ENCODE assay signal across 8 cellular contexts in the genomic region with DNA sequence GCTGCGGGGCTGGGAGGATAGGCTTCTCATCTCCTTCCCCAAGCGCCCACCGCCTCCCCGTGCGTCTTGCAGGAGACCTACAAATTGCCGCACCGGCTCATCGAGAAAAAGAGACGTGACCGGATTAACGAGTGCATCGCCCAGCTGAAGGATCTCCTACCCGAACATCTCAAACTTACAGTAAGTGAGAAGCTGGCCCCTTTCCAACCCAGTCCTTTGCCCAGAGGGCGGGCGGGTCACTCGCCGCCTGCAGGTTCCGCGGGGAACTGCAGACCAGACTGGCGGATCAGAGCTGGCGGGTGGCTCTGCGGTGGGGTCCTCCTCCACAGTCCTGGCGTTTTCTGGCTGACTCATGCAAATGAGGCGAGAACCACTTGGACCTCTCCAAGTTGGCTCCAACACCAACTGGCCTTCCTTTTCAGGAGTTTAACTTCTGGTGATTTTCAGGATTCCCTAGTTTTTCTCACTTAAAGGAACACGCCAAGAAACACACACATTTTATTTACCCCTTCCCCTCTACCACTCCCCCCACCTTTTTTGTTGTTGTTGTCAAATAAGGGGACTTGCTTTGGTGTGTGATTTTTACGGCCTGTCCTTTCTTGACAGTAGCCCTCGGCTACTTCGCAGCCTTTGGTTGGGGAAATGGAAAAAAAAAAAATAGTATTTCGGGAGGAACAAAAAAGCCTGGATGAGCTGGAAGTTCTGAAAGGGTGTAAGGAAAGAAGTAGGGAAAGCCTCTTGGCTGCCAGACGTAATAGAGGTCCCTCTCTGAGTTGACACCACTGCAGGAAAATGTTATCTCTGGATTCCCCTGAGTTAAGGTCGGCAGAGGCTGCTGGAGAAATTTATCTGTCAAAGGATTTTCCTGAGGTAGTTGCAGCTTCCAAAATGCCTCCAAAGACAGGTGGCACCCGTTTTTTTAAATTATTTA. TPM values are rescaled to one million over a fixed set of nuclear protein-coding genes. Genes with fewer than 3 reads are reported as not detected.
DNase-seq lines count a peak whose midpoint lies in the region; ATAC-seq and TF ChIP-seq lines count a peak whose summit lies in the region.

No MANE protein-coding gene starts in this region.

- peak; percentile 14 for ATAC-seq in HG03342 (IDR thresholded peaks at IDR 0.05; ENCODE audit: unreplicated experiment)

- TF ChIP-seq CTCF in GM12865 (IDR thresholded peaks at IDR 0.05; ENCODE audit: insufficient read depth, low read depth, low read length, missing control alignments), result peak; percentile 98

- H3K4me1 ChIP-seq in NT2/D1 (ENCODE audit: insufficient read depth, insufficient read length), result peaks cover 22% of the 10 kb centered on the region
- peaks cover 8% of the 10 kb centered on the region for H3K4me1 ChIP-seq in endocrine pancreas (ENCODE audit: control insufficient read depth, insufficient read depth, low read length)
- H3K4me1 ChIP-seq in mesodermal cell (ENCODE audit: control insufficient read depth, insufficient read depth, low read length, poor library complexity, severe bottlenecking), result peaks cover 37% of the 10 kb centered on the region

- DNase-seq in GM12865 (ENCODE audit: low read depth), result peak; percentile 91
- no peak for DNase-seq in NT2/D1 (ENCODE audit: low read depth, low spot score)
- DNase-seq in activated CD8-positive, alpha-beta memory T cell treated with anti-CD3 and anti-CD28 coated beads, Interleukin-2, amount 50 U/mL, for 24 hours (ENCODE audit: extremely low read depth), result peak; percentile 75
- peak; percentile 83 for DNase-seq in stimulated activated CD8-positive, alpha-beta memory T cell treated with anti-CD3 and anti-CD28 coated beads, Interleukin-15, amount 100 ng/mL, for 1 hour (ENCODE audit: low read depth)
- no peak for DNase-seq in DMS153 (lab: John Stamatoyannopoulos, UW)

- WGBS in mesodermal cell (ENCODE audit: insufficient coverage in 2 of 2), 2 experiments, result 4 to 5% methylated on average over 18 to 29 of the region's 32 CpGs

- H3K36me3 ChIP-seq in NT2/D1 (ENCODE audit: insufficient read depth, insufficient read length, low read length) (peaks cover 54% of the 10 kb centered on the region), endocrine pancreas (ENCODE audit: control insufficient read depth, insufficient read depth, low read length) (no peaks in the 10 kb centered on the region), mesodermal cell (ENCODE audit: control insufficient read depth, insufficient read depth, low read length) (peaks cover 34% of the 10 kb centered on the region)

- peaks cover 25% of the 10 kb centered on the region for H3K27me3 ChIP-seq in NT2/D1 (ENCODE audit: insufficient read depth, insufficient read length)
- no peaks in the 10 kb centered on the region for H3K27me3 ChIP-seq in endocrine pancreas (ENCODE audit: control insufficient read depth, insufficient read depth, low read length)

- H3K27ac ChIP-seq in mesodermal cell (ENCODE audit: low read depth, low read length, severe bottlenecking), result peak overlapping the region; percentile 83

- peak overlapping the region; percentile 82 for H3K4me3 ChIP-seq in GM12865 (ENCODE audit: low read depth, low read length)
- peak overlapping the region; percentile 95 for H3K4me3 ChIP-seq in NT2/D1 (ENCODE audit: insufficient read length, low read depth)
- peak overlapping the region; percentile 80 for H3K4me3 ChIP-seq in endocrine pancreas (ENCODE audit: control insufficient read depth, insufficient read depth, low read length)
- H3K4me3 ChIP-seq in mesodermal cell (ENCODE audit: extremely low read depth, insufficient read depth, low read length, poor library complexity, severe bottlenecking), result peak overlapping the region; percentile 93

- H3K9ac ChIP-seq in NT2/D1 (ENCODE audit: insufficient read length, low read depth), result peak overlapping the region; percentile 98
- peak overlapping the region; percentile 76 for H3K9ac ChIP-seq in endocrine pancreas (ENCODE audit: control insufficient read depth, insufficient read depth, low read length)

- H3K9me3 ChIP-seq in NT2/D1 (ENCODE audit: insufficient read depth, low read length), result no peaks in the 10 kb centered on the region
- no peaks in the 10 kb centered on the region for H3K9me3 ChIP-seq in endocrine pancreas (ENCODE audit: control insufficient read depth, low read length)
- no peaks in the 10 kb centered on the region for H3K9me3 ChIP-seq in mesodermal cell (ENCODE audit: control insufficient read depth, low read length)

RNA-seq across cellular contexts. Expression of a gene that starts 1.3 kb away (rescaled TPM):
- polyA plus RNA-seq in mesodermal cell (2013, experiment 1 of 2), result 32.8 TPM
- 26.5 TPM for polyA plus RNA-seq in mesodermal cell (2013, experiment 2 of 2)

Comparison
In these comparisons a context has a peak if more than half of its experiments do, and no peak if none do; other contexts are left out.
1. DNase-seq: peak in GM12865 (single experiment), activated CD8-positive, alpha-beta memory T cell treated with anti-CD3 and anti-CD28 coated beads, Interleukin-2, amount 50 U/mL, for 24 hours (single experiment) and stimulated activated CD8-positive, alpha-beta memory T cell treated with anti-CD3 and anti-CD28 coated beads, Interleukin-15, amount 100 ng/mL, for 1 hour (single experiment); none in NT2/D1 (single experiment) and DMS153 (single experiment).
2. Peak in every context shown above with its lines, with median percentiles within 50 percentile points of each other: H3K4me3 ChIP-seq.